10 cellular contexts compared by ENCODE assay signal in the genomic region with DNA sequence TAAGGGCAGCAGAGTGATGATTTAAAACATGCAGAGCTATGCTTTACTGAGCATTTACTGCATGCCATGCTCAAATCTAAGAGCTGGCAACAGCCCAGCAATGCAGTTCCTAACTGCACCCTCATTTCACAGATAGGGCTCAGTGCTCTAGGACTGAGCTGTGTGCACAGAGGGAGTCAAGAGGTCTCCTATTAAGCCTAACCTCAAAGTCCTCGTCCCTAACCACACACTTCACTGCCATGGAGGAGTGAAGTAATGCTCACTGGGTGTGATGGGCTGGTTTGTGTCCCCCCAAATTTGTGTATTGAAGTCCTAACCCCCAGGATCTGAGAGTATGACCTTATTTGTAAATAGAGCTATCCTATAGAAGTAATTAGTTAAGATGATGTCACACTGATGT. TPM values are rescaled to one million over a fixed set of nuclear protein-coding genes. Genes with fewer than 3 reads are reported as not detected.
"Had no signal": no experiment of that assay in that cellular context is flagged by ENCODE, and none has a peak within 500 bp of the region (broad histone marks: within the 10 kb centered on the region; RNA-seq: fewer than 3 reads in every experiment).

No MANE protein-coding gene starts in this region.

- H3K4me1 ChIP-seq: HAP-1 had no signal

- H3K4me3 ChIP-seq: GM23248, HAP-1, K562 had no signal

- DNase-seq: GM23248, GOT3, H7, HFFc6, IMR-90 had no signal

- H3K27ac ChIP-seq: GM23248 had no signal

- H3K4me3 Mint-ChIP-seq: HFFc6 had no signal

- H2AFZ ChIP-seq: GM23248 had no signal

- H3K36me3 ChIP-seq: HAP-1 had no signal

- H3K27ac Mint-ChIP-seq: HFFc6 had no signal

- ATAC-seq: HCT116, K562 had no signal

- H3K9me3 ChIP-seq: HAP-1 had no signal

RNA-seq across cellular contexts. Expression of a gene that starts 25.9 kb away (rescaled TPM):
- total RNA-seq: GM23248, H4, HFFc6, HT-29, IMR-90 had no signal
